Comparison of ENCODE assay signal across 27 cellular contexts in the genomic region with DNA sequence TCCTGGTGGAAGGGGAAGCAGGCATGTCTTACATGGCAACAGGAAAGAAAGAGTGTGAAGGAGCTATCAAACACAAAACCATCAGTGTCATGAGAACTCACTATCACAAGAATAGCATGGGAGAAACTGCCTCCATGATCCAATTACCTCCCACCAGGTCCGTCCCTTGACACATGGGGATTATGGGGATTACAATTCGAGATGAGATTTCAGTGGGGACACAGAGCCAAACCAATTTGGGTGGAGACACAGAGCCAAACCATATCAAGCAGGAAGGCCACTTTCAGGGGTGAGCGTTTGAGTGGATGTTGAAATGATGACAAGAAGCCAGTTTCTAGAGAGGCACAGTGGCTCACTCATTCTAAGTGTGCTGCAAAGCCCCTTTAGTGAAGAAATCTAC.
"Had no signal": no experiment of that assay in that cellular context is flagged by ENCODE, and none has a peak within 500 bp of the region (broad histone marks: within the 10 kb centered on the region; RNA-seq: fewer than 3 reads in every experiment).

No MANE protein-coding gene starts in this region.

- ATAC-seq: activated T-cell treated with anti-CD3 and anti-CD28 coated beads, Interleukin-2, amount 50 U/mL, for 4 hours; activated T-helper 17 cell treated with anti-CD3 and anti-CD28 coated beads, Interleukin-2, amount 50 U/mL, for 72 hours; esophagus mucosa; heart left ventricle; T-helper 17 cell; WTC11 had no signal

- H3K27ac ChIP-seq: brain microvascular endothelial cell, coronary artery, dorsolateral prefrontal cortex, heart left ventricle had no signal

- H3K4me3 ChIP-seq: coronary artery, dorsolateral prefrontal cortex, heart left ventricle had no signal

- DNase-seq: activated CD4-positive, alpha-beta memory T cell treated with anti-CD3 and anti-CD28 coated beads, Interleukin-2, amount 10 ng/mL, durations not matched to agents 7 days and 5 days; activated CD4-positive, alpha-beta T cell treated with anti-CD3 and anti-CD28 coated beads for 1 hour; activated CD4-positive, alpha-beta T cell treated with anti-CD3 and anti-CD28 coated beads for 4 hours; activated CD4-positive, alpha-beta T cell treated with anti-CD3 and anti-CD28 coated beads, Interleukin-2, amount 10 ng/mL, durations not matched to agents 7 days and 5 days; activated CD4-positive, alpha-beta T cell treated with anti-CD3 and anti-CD28 coated beads, Interleukin-2, amount 50 U/mL, for 4 hours; activated effector memory CD4-positive, alpha-beta T cell treated with Interleukin-2 at 50 U/mL for 16 hours; activated gamma-delta T cell treated with Interleukin-2 at 50 U/mL for 16 hours; activated naive CD4-positive, alpha-beta T cell treated with anti-CD3 and anti-CD28 coated beads, Interleukin-2, amount 50 U/mL, for 16 hours; activated naive CD4-positive, alpha-beta T cell treated with Interleukin-2 at 50 U/mL for 16 hours; activated T-cell treated with anti-CD3 and anti-CD28 coated beads, Interleukin-2, amount 50 U/mL, for 4 hours; amniotic stem cell; anterior cingulate cortex; brain microvascular endothelial cell; dorsolateral prefrontal cortex; effector memory CD4-positive, alpha-beta T cell; endodermal cell; foreskin fibroblast; heart left ventricle; T-helper 17 cell had no signal

- H3K36me3 Mint-ChIP-seq: WTC11 had no signal

- H3K4me3 Mint-ChIP-seq: activated CD4-positive, alpha-beta memory T cell treated with anti-CD3 and anti-CD28 coated beads, Interleukin-2, amount 10 ng/mL, durations not matched to agents 7 days and 5 days; activated CD4-positive, alpha-beta T cell treated with anti-CD3 and anti-CD28 coated beads, Interleukin-2, amount 10 ng/mL, durations not matched to agents 7 days and 5 days; activated naive CD8-positive, alpha-beta T cell; activated T-cell treated with anti-CD3 and anti-CD28 coated beads, Interleukin-2, amount 50 U/mL, for 4 hours; activated T-helper 17 cell treated with anti-CD3 and anti-CD28 coated beads, Interleukin-2, amount 50 U/mL, for 72 hours; central memory CD8-positive, alpha-beta T cell; dendritic cell treated with granulocyte-macrophage colony-stimulating factor and Interleukin-4, amounts not matched to agents 40 ng/mL and 50 ng/mL, for 4 days; endodermal cell; T-helper 17 cell; T-helper 2 cell treated with Interferon-gamma antibody and Interleukin-4, amounts not matched to agents 5 μg/mL and 100 μg/mL, for 36 hours; WTC11 had no signal

- H3K27ac Mint-ChIP-seq: activated CD4-positive, alpha-beta memory T cell treated with anti-CD3 and anti-CD28 coated beads, Interleukin-2, amount 10 ng/mL, durations not matched to agents 7 days and 5 days; activated CD4-positive, alpha-beta T cell treated with anti-CD3 and anti-CD28 coated beads, Interleukin-2, amount 10 ng/mL, durations not matched to agents 7 days and 5 days; activated naive CD8-positive, alpha-beta T cell; activated T-helper 17 cell treated with anti-CD3 and anti-CD28 coated beads, Interleukin-2, amount 50 U/mL, for 72 hours; dendritic cell treated with granulocyte-macrophage colony-stimulating factor and Interleukin-4, amounts not matched to agents 40 ng/mL and 50 ng/mL, for 4 days; endodermal cell; T-helper 17 cell; T-helper 2 cell treated with Interferon-gamma antibody and Interleukin-4, amounts not matched to agents 5 μg/mL and 100 μg/mL, for 36 hours; WTC11 had no signal

- H3K27me3 ChIP-seq: brain microvascular endothelial cell, dorsolateral prefrontal cortex, heart left ventricle had no signal

- H3K4me1 Mint-ChIP-seq: activated CD4-positive, alpha-beta memory T cell treated with anti-CD3 and anti-CD28 coated beads, Interleukin-2, amount 10 ng/mL, durations not matched to agents 7 days and 5 days; activated CD4-positive, alpha-beta T cell treated with anti-CD3 and anti-CD28 coated beads, Interleukin-2, amount 10 ng/mL, durations not matched to agents 7 days and 5 days; activated T-helper 17 cell treated with anti-CD3 and anti-CD28 coated beads, Interleukin-2, amount 50 U/mL, for 72 hours; central memory CD8-positive, alpha-beta T cell; T-helper 17 cell; WTC11 had no signal

- H3K36me3 ChIP-seq: brain microvascular endothelial cell had no signal

- H3K27me3 Mint-ChIP-seq: activated CD4-positive, alpha-beta memory T cell treated with anti-CD3 and anti-CD28 coated beads, Interleukin-2, amount 10 ng/mL, durations not matched to agents 7 days and 5 days; activated CD4-positive, alpha-beta T cell treated with anti-CD3 and anti-CD28 coated beads, Interleukin-2, amount 10 ng/mL, durations not matched to agents 7 days and 5 days; activated naive CD8-positive, alpha-beta T cell; activated T-helper 17 cell treated with anti-CD3 and anti-CD28 coated beads, Interleukin-2, amount 50 U/mL, for 72 hours; central memory CD8-positive, alpha-beta T cell; dendritic cell treated with granulocyte-macrophage colony-stimulating factor and Interleukin-4, amounts not matched to agents 40 ng/mL and 50 ng/mL, for 4 days; T-helper 17 cell had no signal
